ENCODE assay signal across 26 cellular contexts in genomic region chr15:39974656-39975230, GRCh38. TPM values are rescaled to one million over a fixed set of nuclear protein-coding genes. Genes with fewer than 3 reads are reported as not detected.
A peak's percentile ranks its signal among the peaks of the same experiment; 100 is the strongest.
DNase-seq lines count a peak whose midpoint lies in the region; ATAC-seq, FAIRE-seq and TF ChIP-seq lines count a peak whose summit lies in the region.
"Had no signal": no experiment of that assay in that cellular context is flagged by ENCODE, and none has a peak within 500 bp of the region (broad histone marks: within the 10 kb centered on the region; RNA-seq: fewer than 3 reads in every experiment).

No MANE protein-coding gene starts in this region.

- peaks cover 17% of the 10 kb centered on the region for H3K36me3 ChIP-seq in IMR-90 (ENCODE audit: control insufficient read depth, insufficient read depth, low read length)
- peaks cover 13 to 22% of the 10 kb centered on the region in 2 experiments for H3K36me3 ChIP-seq in trophoblast cell (ENCODE audit: control insufficient read depth in 1 of 2, insufficient read depth in 2 of 2, low read length in 2 of 2)
- H3K36me3 ChIP-seq: BE2C had no signal

- dilution Hi-C loops in IMR-90 (cut with HindIII; ENCODE audit: low sequenced_read_pairs, unreplicated experiment): no loop called here

- no peak for TF ChIP-seq RAD21 in IMR-90 (IDR thresholded peaks at IDR 0.05; ENCODE audit: low read length)

- H3K4me2 ChIP-seq in IMR-90 (ENCODE audit: low read depth, low read length) (no peak overlapping the region), trophoblast cell (ENCODE audit: low read length) (no peak overlapping the region)
- H3K4me2 ChIP-seq: PC-9 had no signal

- H3K27me3 ChIP-seq in IMR-90 (ENCODE audit: control insufficient read depth, insufficient read depth, low read length): no peaks in the 10 kb centered on the region
- no peaks in the 10 kb centered on the region for H3K27me3 ChIP-seq in trophoblast cell (ENCODE audit: insufficient read depth, low read length)
- H3K27me3 ChIP-seq: BE2C, SJSA1 had no signal

- H3K79me2 ChIP-seq in trophoblast cell (ENCODE audit: control insufficient read depth, insufficient read depth, low read length, poor library complexity): no peaks in the 10 kb centered on the region

- H2BK15ac ChIP-seq in IMR-90 (ENCODE audit: low read depth, low read length): no peak overlapping the region

- FAIRE-seq in urothelium cell line (lab: Jason Lieb, UNC): no peak
- FAIRE-seq in HTR-8/SVneo (lab: Jason Lieb, UNC): no peak
- FAIRE-seq: GM18507 had no signal

- no peak overlapping the region for H3K14ac ChIP-seq in IMR-90 (replicated peaks; ENCODE audit: low read depth, low read length)
- H3K14ac ChIP-seq in trophoblast cell (ENCODE audit: low read length): no peak overlapping the region

- H4K5ac ChIP-seq in IMR-90 (ENCODE audit: low read depth, low read length): no peak overlapping the region

- H3K79me1 ChIP-seq in IMR-90 (ENCODE audit: low read depth in 1 of 2, low read length in 2 of 2) (peaks cover 31 to 62% of the 10 kb centered on the region in 2 experiments), trophoblast cell (ENCODE audit: low read length) (no peaks in the 10 kb centered on the region)

- intact Hi-C loops in IMR-90 (cut with micrococcal nuclease): no loop called here

- H4K8ac ChIP-seq in IMR-90 (ENCODE audit: low read depth in 2 of 2, low read length in 2 of 2) (no peak overlapping the region), trophoblast cell (ENCODE audit: low read depth, low read length) (no peak overlapping the region)

- H3K23ac ChIP-seq in IMR-90 (ENCODE audit: low read depth, low read length) (0 out of 2 replicates have a peak overlapping the region, but pooled peaks have one; percentile 66), trophoblast cell (ENCODE audit: low read length) (no peak overlapping the region)

- H2AFZ ChIP-seq in IMR-90 (replicated peaks; ENCODE audit: low read length, poor library complexity) (no peak overlapping the region), trophoblast cell (ENCODE audit: insufficient read depth, low read length, poor library complexity) (no peak overlapping the region)
- H2AFZ ChIP-seq: PC-9 had no signal

- H3K4me1 ChIP-seq in IMR-90 (ENCODE audit: control insufficient read depth, insufficient read depth, low read length) (peaks cover 8% of the 10 kb centered on the region), trophoblast cell (ENCODE audit: control insufficient read depth in 1 of 2, insufficient read depth in 2 of 2, low read length in 2 of 2) (no peaks in the 10 kb centered on the region)
- H3K4me1 ChIP-seq: BE2C had no signal

- H2AK9ac ChIP-seq in IMR-90 (replicated peaks; ENCODE audit: low read depth, low read length, poor library complexity): no peak overlapping the region

- peaks cover 11% of the 10 kb centered on the region for H4K20me1 ChIP-seq in IMR-90 (ENCODE audit: insufficient read depth, low read length)

- TF ChIP-seq CTCF in IMR-90 (conservative IDR thresholded peaks at IDR 0.05; ENCODE audit: low read depth, low read length): no peak

- no peak for TF ChIP-seq POLR2A in IMR-90 (IDR thresholded peaks at IDR 0.05; ENCODE audit: low read depth, low read length)

- H2BK120ac ChIP-seq in IMR-90 (ENCODE audit: low read depth, low read length) (no peak overlapping the region), trophoblast cell (ENCODE audit: insufficient read depth, low read length, poor library complexity) (no peak overlapping the region)

- no peak overlapping the region for H2BK20ac ChIP-seq in IMR-90 (ENCODE audit: low read depth, low read length)

- no peak overlapping the region for H2AK5ac ChIP-seq in IMR-90 (ENCODE audit: low read depth, low read length)
- H2AK5ac ChIP-seq in trophoblast cell (ENCODE audit: low read length): no peak overlapping the region

- POLR2A ChIA-PET in IMR-90 (lab: Charles Lee; ENCODE audit: unreplicated experiment): no interaction called here

- H3K4ac ChIP-seq in IMR-90 (ENCODE audit: low read depth, low read length): no peak overlapping the region
- no peak overlapping the region for H3K4ac ChIP-seq in trophoblast cell (ENCODE audit: low read depth, low read length)

- CTCF ChIA-PET in IMR-90 (lab: Yijun Ruan, JAX): no interaction called here

- H2BK5ac ChIP-seq in IMR-90 (ENCODE audit: low read depth, low read length, poor library complexity, severe bottlenecking) (no peak overlapping the region), trophoblast cell (ENCODE audit: low read depth, low read length, poor library complexity) (no peak overlapping the region)

- H3K18ac ChIP-seq in IMR-90 (ENCODE audit: low read depth, low read length) (no peak overlapping the region), trophoblast cell (ENCODE audit: low read length) (no peak overlapping the region)

- no peak overlapping the region for H3K56ac ChIP-seq in IMR-90 (ENCODE audit: extremely low read depth, insufficient read depth, low read length)

- no peak overlapping the region for H4K12ac ChIP-seq in trophoblast cell (ENCODE audit: low read depth, low read length)

- H3K27ac ChIP-seq in IMR-90 (ENCODE audit: insufficient read depth, low read length) (no peak overlapping the region), trophoblast cell (ENCODE audit: low read depth, low read length) (no peak overlapping the region)
- H3K27ac ChIP-seq: PC-9, SJSA1 had no signal

- BruUV-seq in IMR-90 (replicated peaks; lab: Mats Ljungman, UMichigan): no TSS peak

- H3K4me3 ChIP-seq in IMR-90 (ENCODE audit: insufficient read depth, low read depth, low read length) (no peak overlapping the region), trophoblast cell (ENCODE audit: low read depth, low read length) (no peak overlapping the region)
- H3K4me3 ChIP-seq: PC-9, SJSA1 had no signal

- in situ Hi-C loops in IMR-90 (cut with MboI; ENCODE audit: low sequenced_read_pairs): no loop called here

- ATAC-seq in IMR-90 (ENCODE audit: low read depth): no peak

- no peak overlapping the region for H2BK12ac ChIP-seq in trophoblast cell (ENCODE audit: low read length)

- WGBS in IMR-90 (ENCODE audit: extremely low coverage in 2 of 2, insufficient read length in 1 of 2), 2 experiments: 100% methylated on average over 1 of the region's 6 CpGs; no CpG with 5 or more reads in 1 of the 2 experiments
- WGBS in trophoblast cell (ENCODE audit: extremely low coverage, insufficient coverage, insufficient read length): no CpG with 5 or more reads among the region's 6 CpGs

- H3K9me1 ChIP-seq in IMR-90 (ENCODE audit: insufficient read depth, low read length): peaks cover 8% of the 10 kb centered on the region; the same call in 1 of the 2 replicates

- H4K91ac ChIP-seq in IMR-90 (ENCODE audit: insufficient read depth, low read depth, low read length) (no peak overlapping the region), trophoblast cell (ENCODE audit: low read depth, low read length) (no peak overlapping the region)

- H3K9ac ChIP-seq in IMR-90 (ENCODE audit: low read depth, low read length): no peak overlapping the region
- peak overlapping the region; percentile 26 for H3K9ac ChIP-seq in trophoblast cell (ENCODE audit: low read length)

- H3K9me3 ChIP-seq in IMR-90 (ENCODE audit: control insufficient read depth, insufficient read depth, low read length) (no peaks in the 10 kb centered on the region), trophoblast cell (ENCODE audit: insufficient read depth, low read depth, low read length) (peaks cover 2% of the 10 kb centered on the region)
- H3K9me3 ChIP-seq: BE2C, SJSA1 had no signal

- DNase-seq in EH (ENCODE audit: low read depth) (peak; percentile 9), IMR-90 (peak; percentile 24), astrocyte of the hippocampus (ENCODE audit: low read depth, low spot score) (peak; percentile 67), trophoblast cell (no peak), urothelium cell line (ENCODE audit: low spot score) (no peak), HTR-8/SVneo (ENCODE audit: insufficient read length, low spot score) (no peak), T-helper 9 cell (no peak)
- DNase-seq: BE2C; CD8-positive, alpha-beta memory T cell; DMS153; DND-41; KG1; MM.1S; NCI-H1417 treated with DMSO at 0.1 percent for 48 hours; NCI-H187; NCI-H2081 treated with DMSO at 0.1 percent for 48 hours; NCI-H2171 treated with DMSO at 0.1 percent for 48 hours; NCI-H345; NCI-H510A treated with DMSO at 0.1 percent for 48 hours; NCI-H748 treated with DMSO at 0.1 percent for 48 hours; NK-92 treated with Interleukin-12 subunit alpha and Interleukin-12 subunit beta, amount 100 ng/mL, for 24 hours; PC-9; Right ventricle myocardium superior; T-helper 1 cell had no signal

TF ChIP-seq in IMR-90, 13 proteins besides CTCF, POLR2A, EP300 and RAD21:
- TF ChIP-seq, protein P1, sequence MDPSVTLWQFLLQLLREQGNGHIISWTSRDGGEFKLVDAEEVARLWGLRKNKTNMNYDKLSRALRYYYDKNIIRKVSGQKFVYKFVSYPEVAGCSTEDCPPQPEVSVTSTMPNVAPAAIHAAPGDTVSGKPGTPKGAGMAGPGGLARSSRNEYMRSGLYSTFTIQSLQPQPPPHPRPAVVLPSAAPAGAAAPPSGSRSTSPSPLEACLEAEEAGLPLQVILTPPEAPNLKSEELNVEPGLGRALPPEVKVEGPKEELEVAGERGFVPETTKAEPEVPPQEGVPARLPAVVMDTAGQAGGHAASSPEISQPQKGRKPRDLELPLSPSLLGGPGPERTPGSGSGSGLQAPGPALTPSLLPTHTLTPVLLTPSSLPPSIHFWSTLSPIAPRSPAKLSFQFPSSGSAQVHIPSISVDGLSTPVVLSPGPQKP (IDR thresholded peaks at IDR 0.05; ENCODE audit: borderline replicate concordance, low read depth, low read length): no peak
- TF ChIP-seq MAZ (IDR thresholded peaks at IDR 0.05; ENCODE audit: borderline replicate concordance, low read depth, low read length): no peak

RNA-seq across cellular contexts. Expression of gene EIF2AK4, which starts 40.8 kb away (rescaled TPM):
- total RNA-seq in IMR-90 (2012; rRNA removed): 132 and 139 TPM in 2 replicates
- 75.3 and 80.3 TPM in 2 replicates for polyA plus RNA-seq in IMR-90 (2012; rRNA removed)
- polyA plus RNA-seq in IMR-90 (2012; cell fraction: cytosol; rRNA removed): 35.6 and 77.8 TPM in 2 replicates
- polyA plus RNA-seq in IMR-90 (2012; cell fraction: nucleus; rRNA removed; ENCODE audit: low replicate concordance): 20.2 and 41.4 TPM in 2 replicates
- 33.5 and 36.3 TPM in 2 replicates for polyA plus RNA-seq in trophoblast cell (2013)

RNA-seq across cellular contexts. Expression of gene GPR176, which starts 54.7 kb away (rescaled TPM):
- 194 and 246 TPM in 2 replicates for total RNA-seq in IMR-90 (2012; rRNA removed)
- polyA plus RNA-seq in IMR-90 (2012; rRNA removed): 114 and 118 TPM in 2 replicates
- 89.6 and 120 TPM in 2 replicates for polyA plus RNA-seq in IMR-90 (2012; cell fraction: cytosol; rRNA removed)
- polyA plus RNA-seq in IMR-90 (2012; cell fraction: nucleus; rRNA removed; ENCODE audit: low replicate concordance): 71.7 and 95.1 TPM in 2 replicates
- 1.2 TPM in 2 replicates for polyA plus RNA-seq in trophoblast cell (2013)
- polyA plus RNA-seq: CD8-positive, alpha-beta memory T cell had no signal

Comparison
In these comparisons a context has a peak if more than half of its experiments do, and no peak if none do; other contexts are left out.
1. DNase-seq: peak in EH (single experiment), IMR-90 (single experiment) and astrocyte of the hippocampus (single experiment); none in trophoblast cell (0 of 2), urothelium cell line (single experiment), HTR-8/SVneo (single experiment) and T-helper 9 cell (single experiment).